In genomic region chr6:20340459-20340858, GRCh38 we compare ENCODE assay signal across 1 cellular context.
TF ChIP-seq lines count a peak whose summit lies in the region.

No MANE protein-coding gene starts in this region.

TF ChIP-seq in HCT116, 20 proteins besides CTCF, POLR2A, EP300 and RAD21:
- TF ChIP-seq ZBTB33 (IDR thresholded peaks at IDR 0.05; ENCODE audit: extremely low read depth, insufficient replicate concordance, low read length) (no peak), JUND (IDR thresholded peaks at IDR 0.05) (no peak), EGR1 (IDR thresholded peaks at IDR 0.05; ENCODE audit: low read depth) (no peak)
